In the genomic region with DNA sequence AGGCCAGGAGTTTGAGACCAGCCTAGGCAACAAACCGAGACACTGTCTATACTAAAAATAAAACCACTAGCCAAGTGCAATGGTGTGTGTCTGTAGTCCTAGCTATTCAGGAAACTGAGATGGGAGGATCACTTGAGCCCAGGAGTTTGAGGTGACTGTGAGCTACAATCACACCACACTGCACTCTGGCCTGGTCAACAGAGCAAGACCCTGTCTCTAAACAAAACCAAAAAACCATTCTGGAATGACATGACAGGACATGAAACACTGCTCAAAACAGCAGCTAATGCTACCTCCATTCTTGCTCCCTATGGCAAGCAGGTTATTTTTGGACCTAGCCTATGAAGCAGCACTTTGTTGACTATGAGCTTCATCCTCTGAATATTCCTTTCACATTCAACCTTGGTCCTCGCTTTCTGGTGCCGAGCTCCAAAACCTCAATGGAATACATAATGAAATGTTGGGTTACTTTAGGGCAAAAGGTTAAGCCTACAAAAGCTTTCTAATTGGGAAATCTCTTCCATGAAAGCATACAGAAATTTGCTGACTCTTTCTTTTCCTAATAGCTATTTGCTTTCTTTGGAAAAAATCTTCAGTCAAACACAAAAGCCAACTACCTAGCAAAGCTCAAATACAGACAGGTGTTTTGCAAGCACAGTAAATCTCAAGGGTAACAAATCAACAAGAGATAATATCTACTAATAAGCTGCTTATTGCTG, we compare ENCODE assay signal across 12 cellular contexts. TPM values are rescaled to one million over a fixed set of nuclear protein-coding genes. Genes with fewer than 3 reads are reported as not detected.
A peak's percentile ranks its signal among the peaks of the same experiment; 100 is the strongest.
DNase-seq lines count a peak whose midpoint lies in the region; ATAC-seq, FAIRE-seq and TF ChIP-seq lines count a peak whose summit lies in the region.
"Had no signal": no experiment of that assay in that cellular context is flagged by ENCODE, and none has a peak within 500 bp of the region (broad histone marks: within the 10 kb centered on the region; RNA-seq: fewer than 3 reads in every experiment).

No MANE protein-coding gene starts in this region.

- no TSS peak for BruUV-seq in Calu3 (replicated peaks; lab: Mats Ljungman, UMichigan)

- CTCF ChIA-PET in Calu3 (lab: Charles Lee): interaction anchor here (0.6 kb wide), 2 partner anchors 150 to 1009 kb away, joined by 3 read pairs; no protein-coding TSS in a partner anchor

- no peaks in the 10 kb centered on the region for H3K9me3 Mint-ChIP-seq in Calu3 (ENCODE audit: low read depth, unreplicated experiment)

- H3K27ac Mint-ChIP-seq in Calu3 (ENCODE audit: unreplicated experiment): no peak overlapping the region

- DNase-seq in Caki2 (ENCODE audit: low read depth): peak; percentile 65
- peak; percentile 54 for DNase-seq in RCC 7860 (ENCODE audit: low spot score)
- no peak for DNase-seq in head of caudate nucleus
- DNase-seq in Calu3: no peak
- no peak for DNase-seq in GF-D8 (lab: John Stamatoyannopoulos, UW)
- DNase-seq: CD4-positive, alpha-beta memory T cell; KBM-7; occipital lobe had no signal

- FAIRE-seq in RCC 7860 (lab: Jason Lieb, UNC): peak; percentile 79

- WGBS in liver: 33% methylated on average over 3 of the region's 3 CpGs

- H3K4me3 Mint-ChIP-seq in Calu3 (ENCODE audit: low read depth, unreplicated experiment): no peak overlapping the region

- H3K36me3 Mint-ChIP-seq in Calu3 (ENCODE audit: insufficient read depth, unreplicated experiment): no peaks in the 10 kb centered on the region

- intact Hi-C loops in head of caudate nucleus (cut with DNase I) (no loop called here), Calu3 (cut with micrococcal nuclease; ENCODE audit: unreplicated experiment) (loop anchor here (10.0 kb wide), 1 partner anchor 52 kb away; no protein-coding TSS in a partner anchor)

- ATAC-seq in HG03066 (IDR thresholded peaks at IDR 0.05; ENCODE audit: low read depth, unreplicated experiment) (peak; percentile 51), GM18861 (IDR thresholded peaks at IDR 0.05; ENCODE audit: unreplicated experiment) (no peak)
- ATAC-seq: SK-N-SH treated with all-trans-retinoic acid at 6 μM for 48 hours had no signal

- in situ Hi-C loops in Caki2 (cut with HindIII; ENCODE audit: low pct_unique_long_range_greater_than_20kb, low sequenced_read_pairs): no loop called here

- no peaks in the 10 kb centered on the region for H3K27me3 Mint-ChIP-seq in Calu3 (ENCODE audit: unreplicated experiment)
- H3K27me3 Mint-ChIP-seq: CD4-positive, alpha-beta memory T cell had no signal

- H3K4me1 Mint-ChIP-seq in Calu3 (ENCODE audit: low read depth, unreplicated experiment): peaks cover 11% of the 10 kb centered on the region

- TF ChIP-seq RAD21 in liver (IDR thresholded peaks at IDR 0.05): peak; percentile 61 to 66

- peaks cover 23 to 56% (median 50%) of the 10 kb centered on the region in 4 donors for H3K4me1 ChIP-seq in liver (ENCODE audit: control insufficient read depth in 4 of 4, insufficient read depth in 4 of 4, low read length in 3 of 4)

- H3K4me3 ChIP-seq in liver (ENCODE audit: low read depth in 1 of 3, low read length in 3 of 3): peak overlapping the region in 1 of 3 donors; percentile 7

- H3K27me3 ChIP-seq in liver (ENCODE audit: control insufficient read depth in 4 of 4, insufficient read depth in 4 of 4, low read length in 3 of 4): no peaks in the 10 kb centered on the region

- H3K9me3 ChIP-seq in liver (ENCODE audit: control insufficient read depth in 4 of 4, low read length in 3 of 4): no peaks in the 10 kb centered on the region

- no peaks in the 10 kb centered on the region for H3K36me3 ChIP-seq in liver (ENCODE audit: control insufficient read depth in 4 of 4, insufficient read depth in 3 of 4, low read depth in 1 of 4, low read length in 3 of 4)

- no peak overlapping the region for H3K9ac ChIP-seq in liver (ENCODE audit: low read depth in 1 of 2, low read length in 2 of 2)

- H3K27ac ChIP-seq in liver (ENCODE audit: low read depth in 1 of 2, low read length in 2 of 2): peak overlapping the region; percentile 66 to 79

- no peak for TF ChIP-seq CTCF in liver (IDR thresholded peaks at IDR 0.05; ENCODE audit: low read depth, low read length, missing input control)
- TF ChIP-seq CTCF in Calu3 (IDR thresholded peaks at IDR 0.05; ENCODE audit: unreplicated experiment): no peak

TF ChIP-seq in liver, 16 proteins besides CTCF, POLR2A, EP300 and RAD21:
- TF ChIP-seq TAF1 (conservative IDR thresholded peaks at IDR 0.05) (no peak), JUND (IDR thresholded peaks at IDR 0.05) (peak; percentile 75 to 93), FOXA1 (IDR thresholded peaks at IDR 0.05) (no peak), EGR1 (IDR thresholded peaks at IDR 0.05; ENCODE audit: low read depth in 2 of 2) (peak; percentile 59 to 82), NR2F2 (IDR thresholded peaks at IDR 0.05) (peak; percentile 74), SP1 (IDR thresholded peaks at IDR 0.05) (peak; percentile 87), HNF4G (IDR thresholded peaks at IDR 0.05) (peak; percentile 15), YY1 (IDR thresholded peaks at IDR 0.05) (peak; percentile 76), FOXA2 (IDR thresholded peaks at IDR 0.05) (peak; percentile 32), HNF4A (conservative IDR thresholded peaks at IDR 0.05) (peak; percentile 76 to 81), GABPA (IDR thresholded peaks at IDR 0.05 in 1 of 2, conservative IDR thresholded peaks at IDR 0.05 in 1 of 2) (peak in 1 of 2 donors; percentile 51), RXRA (IDR thresholded peaks at IDR 0.05) (peak; percentile 98)
- TF ChIP-seq, protein P1, sequence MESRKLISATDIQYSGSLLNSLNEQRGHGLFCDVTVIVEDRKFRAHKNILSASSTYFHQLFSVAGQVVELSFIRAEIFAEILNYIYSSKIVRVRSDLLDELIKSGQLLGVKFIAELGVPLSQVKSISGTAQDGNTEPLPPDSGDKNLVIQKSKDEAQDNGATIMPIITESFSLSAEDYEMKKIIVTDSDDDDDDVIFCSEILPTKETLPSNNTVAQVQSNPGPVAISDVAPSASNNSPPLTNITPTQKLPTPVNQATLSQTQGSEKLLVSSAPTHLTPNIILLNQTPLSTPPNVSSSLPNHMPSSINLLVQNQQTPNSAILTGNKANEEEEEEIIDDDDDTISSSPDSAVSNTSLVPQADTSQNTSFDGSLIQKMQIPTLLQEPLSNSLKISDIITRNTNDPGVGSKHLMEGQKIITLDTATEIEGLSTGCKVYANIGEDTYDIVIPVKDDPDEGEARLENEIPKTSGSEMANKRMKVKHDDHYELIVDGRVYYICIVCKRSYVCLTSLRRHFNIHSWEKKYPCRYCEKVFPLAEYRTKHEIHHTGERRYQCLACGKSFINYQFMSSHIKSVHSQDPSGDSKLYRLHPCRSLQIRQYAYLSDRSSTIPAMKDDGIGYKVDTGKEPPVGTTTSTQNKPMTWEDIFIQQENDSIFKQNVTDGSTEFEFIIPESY (IDR thresholded peaks at IDR 0.05): peak; percentile 71
- TF ChIP-seq, protein P2, sequence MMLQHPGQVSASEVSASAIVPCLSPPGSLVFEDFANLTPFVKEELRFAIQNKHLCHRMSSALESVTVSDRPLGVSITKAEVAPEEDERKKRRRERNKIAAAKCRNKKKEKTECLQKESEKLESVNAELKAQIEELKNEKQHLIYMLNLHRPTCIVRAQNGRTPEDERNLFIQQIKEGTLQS (IDR thresholded peaks at IDR 0.05): peak; percentile 61
- TF ChIP-seq, protein P3, sequence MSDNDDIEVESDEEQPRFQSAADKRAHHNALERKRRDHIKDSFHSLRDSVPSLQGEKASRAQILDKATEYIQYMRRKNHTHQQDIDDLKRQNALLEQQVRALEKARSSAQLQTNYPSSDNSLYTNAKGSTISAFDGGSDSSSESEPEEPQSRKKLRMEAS (IDR thresholded peaks at IDR 0.05): peak; percentile 71
- TF ChIP-seq, protein P4, sequence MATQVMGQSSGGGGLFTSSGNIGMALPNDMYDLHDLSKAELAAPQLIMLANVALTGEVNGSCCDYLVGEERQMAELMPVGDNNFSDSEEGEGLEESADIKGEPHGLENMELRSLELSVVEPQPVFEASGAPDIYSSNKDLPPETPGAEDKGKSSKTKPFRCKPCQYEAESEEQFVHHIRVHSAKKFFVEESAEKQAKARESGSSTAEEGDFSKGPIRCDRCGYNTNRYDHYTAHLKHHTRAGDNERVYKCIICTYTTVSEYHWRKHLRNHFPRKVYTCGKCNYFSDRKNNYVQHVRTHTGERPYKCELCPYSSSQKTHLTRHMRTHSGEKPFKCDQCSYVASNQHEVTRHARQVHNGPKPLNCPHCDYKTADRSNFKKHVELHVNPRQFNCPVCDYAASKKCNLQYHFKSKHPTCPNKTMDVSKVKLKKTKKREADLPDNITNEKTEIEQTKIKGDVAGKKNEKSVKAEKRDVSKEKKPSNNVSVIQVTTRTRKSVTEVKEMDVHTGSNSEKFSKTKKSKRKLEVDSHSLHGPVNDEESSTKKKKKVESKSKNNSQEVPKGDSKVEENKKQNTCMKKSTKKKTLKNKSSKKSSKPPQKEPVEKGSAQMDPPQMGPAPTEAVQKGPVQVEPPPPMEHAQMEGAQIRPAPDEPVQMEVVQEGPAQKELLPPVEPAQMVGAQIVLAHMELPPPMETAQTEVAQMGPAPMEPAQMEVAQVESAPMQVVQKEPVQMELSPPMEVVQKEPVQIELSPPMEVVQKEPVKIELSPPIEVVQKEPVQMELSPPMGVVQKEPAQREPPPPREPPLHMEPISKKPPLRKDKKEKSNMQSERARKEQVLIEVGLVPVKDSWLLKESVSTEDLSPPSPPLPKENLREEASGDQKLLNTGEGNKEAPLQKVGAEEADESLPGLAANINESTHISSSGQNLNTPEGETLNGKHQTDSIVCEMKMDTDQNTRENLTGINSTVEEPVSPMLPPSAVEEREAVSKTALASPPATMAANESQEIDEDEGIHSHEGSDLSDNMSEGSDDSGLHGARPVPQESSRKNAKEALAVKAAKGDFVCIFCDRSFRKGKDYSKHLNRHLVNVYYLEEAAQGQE (IDR thresholded peaks at IDR 0.05): peak; percentile 52

RNA-seq across cellular contexts. Expression of a gene that starts 21.1 kb away (rescaled TPM):
- 4.6 and 5.6 TPM in 2 replicates for total RNA-seq in Caki2 (2014; rRNA removed; shearing (Covaris generic); ENCODE audit: low replicate concordance)
- total RNA-seq in liver (10 to 100 TPM; 17.6 to 52.4 TPM), Calu3 (2022) (17.4 and 20.6 TPM in 2 replicates)
- polyA plus RNA-seq in liver: 10 to 100 TPM in 1 of 2 donors, 1 to 10 TPM in 1; 6.9 to 11.2 TPM

Comparison
In these comparisons a context has a peak if more than half of its experiments do, and no peak if none do; other contexts are left out.
1. DNase-seq: peak in Caki2 (single experiment) and RCC 7860 (single experiment); none in head of caudate nucleus (0 of 42), Calu3 (single experiment) and GF-D8 (single experiment).